In genomic region chr15:35491999-35492398, GRCh38 we compare ENCODE assay signal across 14 cellular contexts.
"Had no signal": no experiment of that assay in that cellular context is flagged by ENCODE, and none has a peak within 500 bp of the region (broad histone marks: within the 10 kb centered on the region; RNA-seq: fewer than 3 reads in every experiment).

No MANE protein-coding gene starts in this region.

- ATAC-seq: activated CD4-positive, alpha-beta T cell treated with anti-CD3 and anti-CD28 coated beads for 36 hours; activated CD8-positive, alpha-beta T cell treated with anti-CD3 and anti-CD28 coated beads for 36 hours; activated T-cell treated with anti-CD3 and anti-CD28 coated beads, Interleukin-2, amount 50 U/mL, for 72 hours; lower lobe of right lung; right lobe of liver had no signal

- DNase-seq: activated CD4-positive, alpha-beta T cell treated with anti-CD3 and anti-CD28 coated beads for 36 hours; activated CD8-positive, alpha-beta memory T cell treated with anti-CD3 and anti-CD28 coated beads, Interleukin-2, amount 50 U/mL, for 4 hours; activated CD8-positive, alpha-beta T cell treated with anti-CD3 and anti-CD28 coated beads for 36 hours; activated gamma-delta T cell treated with Interleukin-2 at 50 U/mL for 16 hours; activated naive CD8-positive, alpha-beta T cell treated with anti-CD3 and anti-CD28 coated beads, Interleukin-2, amount 10 ng/mL, durations not matched to agents 7 days and 5 days; activated T-cell treated with anti-CD3 and anti-CD28 coated beads, Interleukin-2, amount 50 U/mL, for 72 hours; aorta; lower lobe of right lung; naive B cell; right lobe of liver; spleen; stimulated activated CD4-positive, alpha-beta T cell treated with anti-CD3 and anti-CD28 coated beads, Interleukin-1b, Interleukin-23, amount 100 ng/mL, for 48 hours; stimulated activated naive CD4-positive, alpha-beta T cell; SW 1271 had no signal
